In the genomic region with DNA sequence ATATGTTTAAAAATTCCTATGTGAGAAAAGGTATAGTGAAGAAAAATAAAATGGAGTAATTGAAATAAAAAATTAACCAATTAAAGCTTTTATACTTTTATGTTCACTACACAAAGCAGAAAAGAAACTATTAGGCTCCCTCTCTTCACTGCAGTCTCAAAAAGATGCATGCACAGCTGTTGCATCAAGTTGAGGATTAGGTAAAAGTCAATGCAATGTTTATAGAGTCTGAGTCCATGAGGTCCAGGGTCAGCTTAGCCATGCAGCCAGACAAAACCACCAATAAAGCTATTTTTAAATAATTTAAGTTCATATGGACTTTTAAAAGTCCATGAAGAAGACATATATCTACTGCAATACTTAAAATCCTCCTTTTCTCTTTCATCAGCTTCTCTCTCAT, we compare ENCODE assay signal across 9 cellular contexts.
"Had no signal": no experiment of that assay in that cellular context is flagged by ENCODE, and none has a peak within 500 bp of the region (broad histone marks: within the 10 kb centered on the region; RNA-seq: fewer than 3 reads in every experiment).

No MANE protein-coding gene starts in this region.

- H2AFZ ChIP-seq: GM23248 had no signal

- H3K4me3 Mint-ChIP-seq: HFFc6 had no signal

- H3K36me3 ChIP-seq: HAP-1 had no signal

- H3K9me3 Mint-ChIP-seq: HFFc6 had no signal

- H3K9ac ChIP-seq: GM23248 had no signal

- DNase-seq: GM23248, GOT3, H7, HFFc6 had no signal

- H3K4me3 ChIP-seq: GM23248, HAP-1, K562 had no signal

- ATAC-seq: HCT116, HepG2, K562 had no signal

- H3K27ac Mint-ChIP-seq: HFFc6 had no signal

- H3K9me3 ChIP-seq: HAP-1 had no signal

- H3K27ac ChIP-seq: GM23248, HL-60 had no signal
